ENCODE assay signal across 28 cellular contexts in the genomic region with DNA sequence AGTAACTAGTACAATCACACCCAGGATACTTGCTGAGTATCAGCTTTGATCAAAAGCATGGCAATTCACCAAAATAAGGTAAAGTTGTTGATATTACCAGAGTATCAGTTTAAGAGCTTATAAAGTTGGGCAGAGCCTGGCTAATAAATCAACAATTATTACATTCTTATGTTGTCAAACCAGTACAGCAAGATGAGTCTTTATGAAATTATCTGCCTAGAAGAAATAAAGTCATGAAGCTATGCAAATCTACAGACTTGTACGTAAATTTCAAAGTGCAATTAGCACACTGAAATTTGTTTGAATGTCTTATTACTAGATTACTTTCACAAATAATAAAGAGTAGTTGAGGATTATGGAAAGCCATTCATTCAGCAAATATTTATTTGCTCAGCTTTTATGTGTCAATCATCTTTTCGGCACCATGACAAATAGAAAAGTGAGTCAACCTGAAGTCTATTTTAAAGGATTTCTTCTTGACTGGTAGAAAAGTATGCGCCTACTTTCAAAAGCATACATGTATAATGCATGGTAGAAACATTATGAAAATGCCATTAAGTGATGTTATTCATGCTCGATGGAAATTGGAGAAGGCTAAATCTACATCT.
"Had no signal": no experiment of that assay in that cellular context is flagged by ENCODE, and none has a peak within 500 bp of the region (broad histone marks: within the 10 kb centered on the region; RNA-seq: fewer than 3 reads in every experiment).

No MANE protein-coding gene starts in this region.

- DNase-seq: activated CD4-positive, alpha-beta T cell treated with anti-CD3 and anti-CD28 coated beads, Interleukin-2, amount 10 ng/mL, durations not matched to agents 24 days and 14 days; activated CD4-positive, alpha-beta T cell treated with anti-CD3 and anti-CD28 coated beads, Interleukin-2, amount 50 U/mL, for 48 hours; activated CD8-positive, alpha-beta T cell treated with anti-CD3 and anti-CD28 coated beads, Interleukin-2, amount 10 ng/mL, durations not matched to agents 7 days and 5 days; activated gamma-delta T cell; activated naive CD4-positive, alpha-beta T cell treated with Interleukin-2 at 50 U/mL for 16 hours; activated naive CD8-positive, alpha-beta T cell treated with anti-CD3 and anti-CD28 coated beads, Interleukin-2, amount 10 ng/mL, durations not matched to agents 7 days and 5 days; activated T-cell treated with anti-CD3 and anti-CD28 coated beads, Interleukin-2, amount 50 U/mL, for 24 hours; amygdala; NCI-H1105; NCI-H1417 treated with DMSO at 0.1 percent for 48 hours; NCI-H187 treated with DMSO at 0.1 percent for 48 hours; NCI-H2081; NCI-H2171 treated with DMSO at 0.1 percent for 48 hours; NCI-H226; NCI-H446 treated with DMSO at 0.1 percent for 48 hours; NCI-H524; NCI-H748 treated with DMSO at 0.1 percent for 48 hours; NK-92 treated with Interleukin-12 subunit alpha and Interleukin-12 subunit beta, amount 100 ng/mL, for 24 hours; PC-9; SIG-M5; T-cell; T-helper 17 cell; T-helper 9 cell had no signal

- H3K27ac ChIP-seq: ascending aorta, KMS-11, PC-9, RWPE1 had no signal

- ATAC-seq: activated CD8-positive, alpha-beta T cell treated with anti-CD3 and anti-CD28 coated beads, Interleukin-2, amount 10 ng/mL, durations not matched to agents 7 days and 5 days; Right ventricle myocardium inferior; SK-N-SH treated with all-trans-retinoic acid at 6 μM for 48 hours; T-cell; T-helper 17 cell had no signal
